Comparison of ENCODE assay signal across 13 cellular contexts in the genomic region with DNA sequence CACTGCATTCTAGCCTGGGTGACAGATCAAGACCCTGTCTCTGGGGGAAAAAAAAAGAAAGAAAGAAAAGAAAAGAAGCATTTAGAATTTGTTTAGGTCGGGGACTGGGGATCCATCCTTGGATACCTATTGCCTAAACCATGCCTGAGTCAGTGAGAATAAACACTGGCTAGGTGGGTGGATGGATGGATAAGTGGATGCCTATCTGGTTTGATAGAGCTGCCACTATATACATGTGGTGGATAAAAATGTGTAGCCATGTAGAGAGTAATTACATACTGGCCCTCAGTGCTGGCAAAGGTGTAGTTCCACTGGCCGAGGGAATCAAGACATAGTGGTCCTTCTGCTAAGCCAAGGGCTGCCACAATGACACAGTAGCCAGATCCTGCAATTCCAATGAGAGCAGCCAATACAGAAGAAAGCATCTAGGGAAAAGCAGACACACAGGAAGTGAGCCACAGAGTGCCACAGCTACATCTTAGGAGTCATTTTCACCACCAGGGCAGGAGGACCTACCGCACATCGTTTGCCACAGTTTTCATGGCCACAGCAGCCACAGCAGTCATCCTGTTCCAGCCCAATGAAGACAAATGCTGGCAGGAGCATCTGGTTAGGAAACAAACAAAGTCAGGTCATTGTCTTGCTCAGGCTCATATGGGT. TPM values are rescaled to one million over a fixed set of nuclear protein-coding genes. Genes with fewer than 3 reads are reported as not detected.
DNase-seq lines count a peak whose midpoint lies in the region; ATAC-seq and TF ChIP-seq lines count a peak whose summit lies in the region.
"Had no signal": no experiment of that assay in that cellular context is flagged by ENCODE, and none has a peak within 500 bp of the region (broad histone marks: within the 10 kb centered on the region; RNA-seq: fewer than 3 reads in every experiment).

No MANE protein-coding gene starts in this region.

- H3K27ac ChIP-seq in breast epithelium (peak overlapping the region; percentile 85 to 96), right lobe of liver (peak overlapping the region in 2 of 3 donors; percentile 60 to 62), stomach smooth muscle (ENCODE audit: low read length) (no peak overlapping the region), Karpas-422 (ENCODE audit: low read length) (no peak overlapping the region)

- DNase-seq in HT1080 (ENCODE audit: low read depth) (peak; percentile 80), breast epithelium (ENCODE audit: low spot score in 2 of 2) (no peak), right lobe of liver (no peak), Karpas-422 (no peak), islet precursor cell (no peak), T-helper 2 cell (no peak)
- DNase-seq: caudate nucleus; natural killer cell; NCI-H774; stimulated activated CD4-positive, alpha-beta T cell treated with anti-CD3 and anti-CD28 coated beads, Interleukin-2, amount 100 ng/mL, for 48 hours had no signal

- ATAC-seq in right lobe of liver (peak in 3 of 4 donors; percentile 3 to 37 (median 12)), HG03139 (IDR thresholded peaks at IDR 0.05; ENCODE audit: unreplicated experiment) (no peak)
- ATAC-seq: natural killer cell had no signal

- H3K4me3 ChIP-seq in breast epithelium (peak overlapping the region; percentile 36 to 60 (median 59)), right lobe of liver (peak overlapping the region; percentile 3 to 49 (median 26)), stomach smooth muscle (ENCODE audit: low read length in 2 of 2) (peak overlapping the region; percentile 29 to 59), Karpas-422 (ENCODE audit: low read length) (no peak overlapping the region)

- H2AFZ ChIP-seq in Karpas-422 (ENCODE audit: low read length), result no peak overlapping the region

- peak in 2 of 3 donors; percentile 15 to 19 for TF ChIP-seq CTCF in breast epithelium (IDR thresholded peaks at IDR 0.05)
- TF ChIP-seq CTCF in right lobe of liver (IDR thresholded peaks at IDR 0.05), result no peak

- H3K9me3 ChIP-seq in breast epithelium (no peaks in the 10 kb centered on the region), right lobe of liver (no peaks in the 10 kb centered on the region), stomach smooth muscle (ENCODE audit: control insufficient read depth in 2 of 2, low read length in 2 of 2) (no peaks in the 10 kb centered on the region), Karpas-422 (ENCODE audit: low read length) (no peaks in the 10 kb centered on the region)

- no peaks in the 10 kb centered on the region for H4K20me1 ChIP-seq in Karpas-422 (ENCODE audit: insufficient read depth, low read depth, low read length)

- no peaks in the 10 kb centered on the region for H3K79me2 ChIP-seq in Karpas-422 (ENCODE audit: low read length)

- H3K9ac ChIP-seq in stomach smooth muscle (ENCODE audit: low read length in 2 of 2) (no peak overlapping the region), Karpas-422 (ENCODE audit: low read length) (no peak overlapping the region)

- H3K4me2 ChIP-seq in Karpas-422 (ENCODE audit: low read depth, low read length, poor library complexity, severe bottlenecking), result no peak overlapping the region

- peaks cover 0 to 12% of the 10 kb centered on the region in 2 donors for H3K4me1 ChIP-seq in breast epithelium
- peaks cover 0 to 74% (median 16%) of the 10 kb centered on the region in 4 donors for H3K4me1 ChIP-seq in right lobe of liver
- H3K4me1 ChIP-seq in stomach smooth muscle (ENCODE audit: control insufficient read depth, insufficient read depth, low read length), result peaks cover 5% of the 10 kb centered on the region
- no peaks in the 10 kb centered on the region for H3K4me1 ChIP-seq in Karpas-422 (ENCODE audit: low read length)

- WGBS in right lobe of liver (ENCODE audit: insufficient coverage, low coverage, low lambda C conversion rate, missing lambda C conversion rate), result 82% methylated on average over 1 of the region's 4 CpGs

- TF ChIP-seq POLR2A in breast epithelium (IDR thresholded peaks at IDR 0.05) (no peak), right lobe of liver (IDR thresholded peaks at IDR 0.05) (no peak)

- intact Hi-C loops in breast epithelium (cut with DNase I; ENCODE audit: low total_unique reads) (loop anchor here (10.0 kb wide), 1 partner anchor 100 kb away; the partner anchor contains the start of gene TM4SF4), right lobe of liver (cut with DNase I) (no loop called here)

- H3K36me3 ChIP-seq in breast epithelium (no peaks in the 10 kb centered on the region), right lobe of liver (no peaks in the 10 kb centered on the region), stomach smooth muscle (ENCODE audit: control insufficient read depth in 2 of 2, insufficient read depth in 2 of 2, low read length in 2 of 2) (no peaks in the 10 kb centered on the region), Karpas-422 (ENCODE audit: insufficient read depth, low read length) (no peaks in the 10 kb centered on the region)

- H3K9me2 ChIP-seq in Karpas-422 (replicated peaks; ENCODE audit: insufficient read depth, low read length), result no peaks in the 10 kb centered on the region

- H3K27me3 ChIP-seq in breast epithelium (no peaks in the 10 kb centered on the region), right lobe of liver (no peaks in the 10 kb centered on the region), stomach smooth muscle (ENCODE audit: control insufficient read depth in 1 of 2, insufficient read depth in 2 of 2, low read length in 2 of 2) (no peaks in the 10 kb centered on the region), Karpas-422 (ENCODE audit: low read length) (0 out of 2 replicates have a peak, but pooled peaks cover 3% of the 10 kb centered on the region)

RNA-seq across cellular contexts. Expression of gene TM4SF1, which starts 2.2 kb away (rescaled TPM):
- total RNA-seq in HT1080 (2014; rRNA removed; shearing (Covaris generic)), result 508 and 543 TPM in 2 replicates
- polyA plus RNA-seq in HT1080 (2015; cell fraction: cytosol; rRNA removed), result 789 and 826 TPM in 2 replicates
- 636 and 639 TPM in 2 replicates for polyA plus RNA-seq in HT1080 (2015; cell fraction: nucleus; rRNA removed)
- 100 to 1,000 TPM in 2 of 3 donors, 10 to 100 TPM in 1; 48.5 to 559 (median 290) TPM for total RNA-seq in breast epithelium
- total RNA-seq in right lobe of liver, result 10 to 100 TPM in 5 of 6 experiments, 1 to 10 TPM in 1; 7.9 to 63.0 (median 47.5) TPM
- not detected in 2 replicates for total RNA-seq in Karpas-422 (2014; rRNA removed; shearing (Covaris generic); ENCODE audit: low replicate concordance)
- total RNA-seq: natural killer cell had no signal

RNA-seq across cellular contexts. Expression of gene TM4SF18, which starts 41.9 kb away (rescaled TPM):
- 0.03 TPM in 1 of 2 replicates, not detected in the other for total RNA-seq in HT1080 (2014; rRNA removed; shearing (Covaris generic))
- polyA plus RNA-seq in HT1080 (2015; cell fraction: cytosol; rRNA removed), result 0.02 and 0.03 TPM in 2 replicates
- not detected in 2 replicates for polyA plus RNA-seq in HT1080 (2015; cell fraction: nucleus; rRNA removed)
- total RNA-seq in breast epithelium, result 10 to 100 TPM in 2 of 3 donors, 1 to 10 TPM in 1; 7.2 to 43.8 (median 25.9) TPM
- total RNA-seq in right lobe of liver, result 1 to 10 TPM; 1.8 to 4.6 (median 3.1) TPM
- not detected in 2 replicates for total RNA-seq in Karpas-422 (2014; rRNA removed; shearing (Covaris generic); ENCODE audit: low replicate concordance)
- total RNA-seq: natural killer cell; T-helper 1 cell treated with Interleukin-12 subunit alpha and Interleukin-12 subunit beta and Interleukin-4 antibody, amounts not matched to agents 30 ng/mL and 1 ng/mL, for 36 hours had no signal

Comparison
In these comparisons a context has a peak if more than half of its experiments do, and no peak if none do; other contexts are left out.
1. H3K27ac ChIP-seq: peak in breast epithelium (2 of 2) and right lobe of liver (2 of 3); none in stomach smooth muscle (single experiment) and Karpas-422 (single experiment).
2. CTCF ChIP-seq: peak in breast epithelium (2 of 3); none in right lobe of liver (0 of 4).